10 cellular contexts compared by ENCODE assay signal in genomic region chr11:35157814-35158213, GRCh38. TPM values are rescaled to one million over a fixed set of nuclear protein-coding genes. Genes with fewer than 3 reads are reported as not detected.
DNase-seq lines count a peak whose midpoint lies in the region; FAIRE-seq and TF ChIP-seq lines count a peak whose summit lies in the region.
"Had no signal": no experiment of that assay in that cellular context is flagged by ENCODE, and none has a peak within 500 bp of the region (broad histone marks: within the 10 kb centered on the region; RNA-seq: fewer than 3 reads in every experiment).

No MANE protein-coding gene starts in this region.

- FAIRE-seq in endothelial cell of umbilical vein (lab: Jason Lieb, UNC), result peak; percentile 24

- no peaks in the 10 kb centered on the region for H3K9me3 ChIP-seq in CD8-positive, alpha-beta memory T cell (ENCODE audit: low read length)
- H3K9me3 ChIP-seq in Peyer's patch (no peaks in the 10 kb centered on the region), endothelial cell of umbilical vein (replicated peaks; ENCODE audit: control insufficient read depth, insufficient read depth, low read length) (no peaks in the 10 kb centered on the region), skeletal muscle tissue (ENCODE audit: control insufficient read depth in 3 of 3, low read length in 3 of 3) (no peaks in the 10 kb centered on the region)

- peaks cover 3 to 92% (median 27%) of the 10 kb centered on the region in 3 donors for H3K36me3 Mint-ChIP-seq in CD8-positive, alpha-beta memory T cell

- TF ChIP-seq CTCF in Peyer's patch (IDR thresholded peaks at IDR 0.05) (no peak), endothelial cell of umbilical vein (IDR thresholded peaks at IDR 0.05; ENCODE audit: extremely low read depth in 1 of 2, insufficient read depth in 1 of 2, low read depth in 1 of 2, low read length in 2 of 2) (no peak)

- POLR2A ChIA-PET in CD8-positive, alpha-beta memory T cell (lab: Charles Lee), result interaction anchor here (1.1 to 1.2 kb wide), 2 partner anchors 18 to 43 kb away, joined by 3 to 4 read pairs; no protein-coding TSS in a partner anchor
- POLR2A ChIA-PET in endothelial cell of umbilical vein (lab: Charles Lee), result no interaction called here

- BruUV-seq in endothelial cell of umbilical vein (replicated peaks; lab: Mats Ljungman, UMichigan), result no TSS peak

- CTCF ChIA-PET in CD8-positive, alpha-beta memory T cell (lab: Charles Lee), result no interaction called here
- CTCF ChIA-PET in endothelial cell of umbilical vein (lab: Charles Lee), result interaction anchor here (3.3 kb wide), 1 partner anchor 9 kb away, joined by 22 read pairs; no protein-coding TSS in a partner anchor

- H3K27me3 ChIP-seq in CD8-positive, alpha-beta memory T cell (ENCODE audit: insufficient read depth, low read length, poor library complexity, severe bottlenecking), result no peaks in the 10 kb centered on the region
- H3K27me3 ChIP-seq in Peyer's patch, result no peaks in the 10 kb centered on the region
- H3K27me3 ChIP-seq in endothelial cell of umbilical vein (ENCODE audit: control insufficient read depth in 2 of 2, insufficient read depth in 2 of 2, low read length in 2 of 2), result no peaks in the 10 kb centered on the region
- no peaks in the 10 kb centered on the region for H3K27me3 ChIP-seq in skeletal muscle tissue (ENCODE audit: control insufficient read depth in 3 of 3, insufficient read depth in 3 of 3, low read length in 3 of 3)

- H3K27me3 Mint-ChIP-seq in CD8-positive, alpha-beta memory T cell, result no peaks in the 10 kb centered on the region

- dilution Hi-C loops in endothelial cell of umbilical vein (cut with MboI; ENCODE audit: extremely low pct_ligation_motif_present, low sequenced_read_pairs), result no loop called here

- peaks cover 98 to 100% (median 100%) of the 10 kb centered on the region in 3 donors for H3K4me1 Mint-ChIP-seq in CD8-positive, alpha-beta memory T cell

- no peak overlapping the region for H3K9ac ChIP-seq in endothelial cell of umbilical vein (replicated peaks; ENCODE audit: extremely low read depth, insufficient read depth, low read length)
- H3K9ac ChIP-seq in skeletal muscle tissue (ENCODE audit: low read depth in 1 of 3, low read length in 3 of 3), result no peak overlapping the region

- no peak overlapping the region for H3K27ac ChIP-seq in CD8-positive, alpha-beta memory T cell (ENCODE audit: low read depth, low read length)
- H3K27ac ChIP-seq in Peyer's patch (peak overlapping the region; percentile 26 to 80 (median 37)), endothelial cell of umbilical vein (ENCODE audit: insufficient read depth, low read depth, low read length) (no peak overlapping the region), skeletal muscle tissue (ENCODE audit: low read depth, low read length) (peak overlapping the region; percentile 61)

- peaks cover 0 to 3% (median 0%) of the 10 kb centered on the region in 5 donors for H3K9me3 Mint-ChIP-seq in CD8-positive, alpha-beta memory T cell

- H3K9me1 ChIP-seq in endothelial cell of umbilical vein (replicated peaks; ENCODE audit: control insufficient read depth, extremely low read depth, insufficient read depth, low read length), result no peaks in the 10 kb centered on the region

- intact Hi-C loops in endothelial cell of umbilical vein (cut with micrococcal nuclease), result no loop called here

- no peak overlapping the region for H2AFZ ChIP-seq in endothelial cell of umbilical vein (ENCODE audit: low read depth, low read length)

- peaks cover 99% of the 10 kb centered on the region for H3K79me2 ChIP-seq in endothelial cell of umbilical vein (ENCODE audit: control insufficient read depth, insufficient read depth, low read length)

- peak overlapping the region; percentile 55 for H3K4me2 ChIP-seq in endothelial cell of umbilical vein (ENCODE audit: insufficient read depth, low read length)

- peaks cover 99% of the 10 kb centered on the region for H3K4me1 ChIP-seq in CD8-positive, alpha-beta memory T cell (ENCODE audit: insufficient read depth, low read length)
- H3K4me1 ChIP-seq in Peyer's patch, result peaks cover 0 to 49% (median 24%) of the 10 kb centered on the region in 4 donors
- peaks cover 17% of the 10 kb centered on the region for H3K4me1 ChIP-seq in endothelial cell of umbilical vein (ENCODE audit: control insufficient read depth, extremely low read depth, insufficient read depth, low read length)
- peaks cover 12 to 32% (median 31%) of the 10 kb centered on the region in 3 donors for H3K4me1 ChIP-seq in skeletal muscle tissue (ENCODE audit: control insufficient read depth in 3 of 3, insufficient read depth in 3 of 3, low read length in 3 of 3)

- TF ChIP-seq POLR2A in Peyer's patch (IDR thresholded peaks at IDR 0.05) (no peak), endothelial cell of umbilical vein (IDR thresholded peaks at IDR 0.05; ENCODE audit: low read depth, low read length) (no peak)

- H3K4me3 ChIP-seq in CD8-positive, alpha-beta memory T cell (ENCODE audit: low read length), result peak overlapping the region; percentile 10
- no peak overlapping the region for H3K4me3 ChIP-seq in Peyer's patch
- H3K4me3 ChIP-seq in endothelial cell of umbilical vein (replicated peaks in 1 of 3; ENCODE audit: insufficient read depth in 1 of 3, low read depth in 1 of 3, low read length in 3 of 3), result no peak overlapping the region
- H3K4me3 ChIP-seq in skeletal muscle tissue (ENCODE audit: low read length in 3 of 3), result no peak overlapping the region

- peaks cover 8% of the 10 kb centered on the region for H3K36me3 ChIP-seq in CD8-positive, alpha-beta memory T cell (ENCODE audit: insufficient read depth, low read length)
- H3K36me3 ChIP-seq in Peyer's patch (no peaks in the 10 kb centered on the region), endothelial cell of umbilical vein (ENCODE audit: control insufficient read depth in 2 of 2, extremely low read depth in 1 of 2, insufficient read depth in 2 of 2, low read length in 2 of 2) (no peaks in the 10 kb centered on the region), skeletal muscle tissue (ENCODE audit: control insufficient read depth in 3 of 3, insufficient read depth in 3 of 3, low read length in 3 of 3) (no peaks in the 10 kb centered on the region)

- H3K27ac Mint-ChIP-seq in CD8-positive, alpha-beta memory T cell, result peak overlapping the region; percentile 41 to 100 (median 98)

- peak overlapping the region; percentile 15 to 79 (median 38) for H3K4me3 Mint-ChIP-seq in CD8-positive, alpha-beta memory T cell

- H4K20me1 ChIP-seq in endothelial cell of umbilical vein (replicated peaks; ENCODE audit: control insufficient read depth, extremely low read depth, insufficient read depth, low read length), result no peaks in the 10 kb centered on the region

- no peak for DNase-seq in CD8-positive, alpha-beta memory T cell
- DNase-seq in Peyer's patch (no peak), endothelial cell of umbilical vein (ENCODE audit: low read depth, low spot score) (no peak), iPS-NIHi11 (ENCODE audit: low spot score) (no peak), inferior parietal cortex (ENCODE audit: extremely low spot score) (no peak), ecto neural progenitor cell (ENCODE audit: low spot score) (no peak)
- DNase-seq: cortex of kidney, Karpas-422, NCI-H226 had no signal

TF ChIP-seq in endothelial cell of umbilical vein, 7 proteins besides CTCF, POLR2A, EP300 and RAD21:
- TF ChIP-seq MYC (IDR thresholded peaks at IDR 0.05; ENCODE audit: low read depth, low read length) (no peak), FOS (IDR thresholded peaks at IDR 0.05; ENCODE audit: borderline replicate concordance, insufficient read depth, low read length) (no peak), GATA2 (IDR thresholded peaks at IDR 0.05; ENCODE audit: insufficient read depth, insufficient read length, low read depth, low read length) (no peak), EZH2 (IDR thresholded peaks at IDR 0.05; ENCODE audit: borderline replicate concordance, low read depth, low read length, severe bottlenecking) (no peak), POLR2AphosphoS5 (IDR thresholded peaks at IDR 0.05; ENCODE audit: insufficient read depth, low read depth, low read length) (peak; percentile 14), JUN (IDR thresholded peaks at IDR 0.05; ENCODE audit: borderline replicate concordance, insufficient read depth, insufficient read length, low read depth) (no peak)

RNA-seq across cellular contexts. Expression of gene CD44, which starts 18.8 kb away (rescaled TPM):
- total RNA-seq in CD8-positive, alpha-beta memory T cell, result 100 to 1,000 TPM; 510 to 534 TPM
- polyA plus RNA-seq in CD8-positive, alpha-beta memory T cell, result 338 TPM
- total RNA-seq in Peyer's patch (100 to 1,000 TPM in 3 of 4 donors, 10 to 100 TPM in 1; 71.6 to 412 (median 130) TPM), endothelial cell of umbilical vein (26.3 and 68.3 TPM in 2 replicates), skeletal muscle tissue (133 TPM)
- polyA plus RNA-seq in endothelial cell of umbilical vein, result 25.5 and 27.5 TPM in 2 replicates
- 42.8 and 46.3 TPM in 2 replicates for polyA plus RNA-seq in endothelial cell of umbilical vein (2011; cell fraction: cytosol; rRNA removed)
- polyA plus RNA-seq in endothelial cell of umbilical vein (2011; cell fraction: nucleus; rRNA removed), result 27.3 and 33.4 TPM in 2 replicates
- polyA plus RNA-seq in endothelial cell of umbilical vein (2012), result 458 and 487 TPM in 2 replicates
- 41.8 and 46.8 TPM in 2 replicates for polyA minus RNA-seq in endothelial cell of umbilical vein
- 191 TPM for polyA minus RNA-seq in endothelial cell of umbilical vein (2011; cell fraction: cytosol; rRNA and poly(A)+ RNA removed)
- polyA minus RNA-seq in endothelial cell of umbilical vein (2011; cell fraction: nucleus; rRNA and poly(A)+ RNA removed), result 28.1 and 51.4 TPM in 2 replicates

Comparison
In these comparisons a context has a peak if more than half of its experiments do, and no peak if none do; other contexts are left out.
1. H3K27ac ChIP-seq: peak in Peyer's patch (4 of 4) and skeletal muscle tissue (single experiment); none in CD8-positive, alpha-beta memory T cell (single experiment) and endothelial cell of umbilical vein (single experiment).